Comparison of ENCODE assay signal across 8 cellular contexts in the genomic region with DNA sequence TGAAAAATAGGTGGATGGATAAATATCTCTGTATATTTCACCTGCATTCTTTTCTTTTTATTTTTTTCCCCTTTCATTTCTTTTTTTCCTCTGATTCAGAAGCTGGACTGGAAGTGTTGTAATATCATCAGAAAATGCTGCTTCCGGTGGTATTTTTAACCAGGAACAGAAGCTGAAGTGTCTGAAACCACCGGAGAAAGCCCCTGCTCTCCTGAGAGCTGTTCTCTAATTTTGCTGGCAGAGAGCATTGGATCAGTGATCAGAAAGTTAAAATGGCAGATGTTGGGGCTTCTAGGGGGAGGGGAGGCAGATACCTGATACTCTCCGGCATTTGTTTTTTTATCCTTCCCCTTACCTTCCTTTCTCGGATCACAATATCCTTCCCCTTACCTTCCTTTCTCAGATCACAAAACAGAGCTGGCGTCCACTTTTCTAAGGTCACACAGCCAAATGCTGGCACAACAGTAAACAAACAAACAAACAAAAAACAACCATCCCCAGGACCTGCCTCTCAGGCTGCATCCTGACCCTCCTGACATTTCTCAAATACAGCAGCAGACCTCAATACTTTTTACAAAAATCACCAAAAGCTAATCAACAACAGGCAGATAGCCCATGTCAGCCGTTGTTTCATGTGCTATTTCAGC.
DNase-seq lines count a peak whose midpoint lies in the region; ATAC-seq, FAIRE-seq and TF ChIP-seq lines count a peak whose summit lies in the region.

No MANE protein-coding gene starts in this region.

- peaks cover 12% of the 10 kb centered on the region for H3K9me1 ChIP-seq in IMR-90 (ENCODE audit: insufficient read depth, low read length)

- peak overlapping the region; percentile 95 for H3K27ac Mint-ChIP-seq in stimulated activated naive B cell treated with anti-CD40 and anti-IgM and Interleukin-4, amounts not matched to agents 10 μg/mL and 1 μg/mL and 100 μg/mL, for 72 hours

- peak overlapping the region; percentile 70 for H2AFZ ChIP-seq in IMR-90 (replicated peaks; ENCODE audit: low read length, poor library complexity)

- H3K36me3 ChIP-seq in IMR-90 (ENCODE audit: control insufficient read depth, insufficient read depth, low read length) = no peaks in the 10 kb centered on the region
- no peaks in the 10 kb centered on the region for H3K36me3 ChIP-seq in left ventricle myocardium inferior
- H3K36me3 ChIP-seq in tibial artery = no peaks in the 10 kb centered on the region

- H3K56ac ChIP-seq in IMR-90 (ENCODE audit: extremely low read depth, insufficient read depth, low read length) = peak overlapping the region; percentile 55

- peak overlapping the region; percentile 84 to 92 for H4K8ac ChIP-seq in IMR-90 (ENCODE audit: low read depth in 2 of 2, low read length in 2 of 2)

- no peak for TF ChIP-seq RAD21 in IMR-90 (IDR thresholded peaks at IDR 0.05; ENCODE audit: low read length)

- H3K4me1 ChIP-seq in IMR-90 (ENCODE audit: control insufficient read depth, insufficient read depth, low read length) = peaks cover 28% of the 10 kb centered on the region
- H3K4me1 ChIP-seq in left ventricle myocardium inferior = peaks cover 52% of the 10 kb centered on the region
- H3K4me1 ChIP-seq in tibial artery = peaks cover 0 to 5% (median 2%) of the 10 kb centered on the region in 4 donors

- H3K9ac ChIP-seq in IMR-90 (ENCODE audit: low read depth, low read length) = peak overlapping the region; percentile 24; the same call in 1 of the 2 replicates

- H4K5ac ChIP-seq in IMR-90 (ENCODE audit: low read depth, low read length) = peak overlapping the region; percentile 84

- H3K27me3 ChIP-seq in IMR-90 (ENCODE audit: control insufficient read depth, insufficient read depth, low read length) = no peaks in the 10 kb centered on the region
- H3K27me3 ChIP-seq in left ventricle myocardium inferior (ENCODE audit: low read depth) = no peaks in the 10 kb centered on the region
- H3K27me3 ChIP-seq in tibial artery = peaks cover 0 to 10% of the 10 kb centered on the region in 2 donors

- ATAC-seq in IMR-90 (ENCODE audit: low read depth) = no peak
- ATAC-seq in stimulated activated naive B cell treated with anti-CD40 and anti-IgM and Interleukin-4, amounts not matched to agents 10 μg/mL and 1 μg/mL and 100 μg/mL, for 72 hours (replicated peaks) = peak; percentile 61 to 62

- peak overlapping the region; percentile 88 for H2BK20ac ChIP-seq in IMR-90 (ENCODE audit: low read depth, low read length)

- H3K36me3 Mint-ChIP-seq in stimulated activated naive B cell treated with anti-CD40 and anti-IgM and Interleukin-4, amounts not matched to agents 10 μg/mL and 1 μg/mL and 100 μg/mL, for 72 hours = peaks cover 0 to 5% of the 10 kb centered on the region in 2 donors

- H3K4me3 ChIP-seq in IMR-90 (ENCODE audit: insufficient read depth, low read depth, low read length) = no peak overlapping the region
- H3K4me3 ChIP-seq in left ventricle myocardium inferior = peak overlapping the region; percentile 46
- H3K4me3 ChIP-seq in tibial artery = no peak overlapping the region

- H2AK5ac ChIP-seq in IMR-90 (ENCODE audit: low read depth, low read length) = peak overlapping the region; percentile 66

- peak overlapping the region; percentile 62 to 74 for H3K4me3 Mint-ChIP-seq in stimulated activated naive B cell treated with anti-CD40 and anti-IgM and Interleukin-4, amounts not matched to agents 10 μg/mL and 1 μg/mL and 100 μg/mL, for 72 hours

- no peaks in the 10 kb centered on the region for H3K27me3 Mint-ChIP-seq in stimulated activated naive B cell treated with anti-CD40 and anti-IgM and Interleukin-4, amounts not matched to agents 10 μg/mL and 1 μg/mL and 100 μg/mL, for 72 hours

- peak overlapping the region; percentile 88 for H3K4ac ChIP-seq in IMR-90 (ENCODE audit: low read depth, low read length)

- TF ChIP-seq CTCF in IMR-90 (conservative IDR thresholded peaks at IDR 0.05; ENCODE audit: low read depth, low read length) (no peak), VCaP (conservative IDR thresholded peaks at IDR 0.05) (no peak), left ventricle myocardium inferior (IDR thresholded peaks at IDR 0.05; ENCODE audit: borderline replicate concordance) (no peak), tibial artery (IDR thresholded peaks at IDR 0.05) (no peak)

- H4K20me1 ChIP-seq in IMR-90 (ENCODE audit: insufficient read depth, low read length) = no peaks in the 10 kb centered on the region

- H3K9me3 ChIP-seq in IMR-90 (ENCODE audit: control insufficient read depth, insufficient read depth, low read length) (no peaks in the 10 kb centered on the region), left ventricle myocardium inferior (replicated peaks) (no peaks in the 10 kb centered on the region), tibial artery (no peaks in the 10 kb centered on the region)

- DNase-seq in GM12891 (ENCODE audit: insufficient read length, low spot score) = peak; percentile 30
- DNase-seq in IMR-90 = peak; percentile 49
- DNase-seq in left ventricle myocardium inferior = no peak
- DNase-seq in stimulated activated naive B cell treated with anti-CD40 and anti-IgM and Interleukin-4, amounts not matched to agents 10 μg/mL and 1 μg/mL and 100 μg/mL, for 72 hours = peak; percentile 52
- DNase-seq in SHP77 treated with DMSO at 0.1 percent for 48 hours (lab: John Stamatoyannopoulos, UW) = no peak
- no peak for DNase-seq in tibial artery
- DNase-seq in effector CD8-positive, alpha-beta T cell (lab: John Stamatoyannopoulos, UW) = no peak

- 63% methylated on average over 3 of the region's 6 CpGs; no CpG with 5 or more reads in 1 of the 2 experiments for WGBS in IMR-90 (ENCODE audit: extremely low coverage in 2 of 2, insufficient read length in 1 of 2), 2 experiments

- peak overlapping the region; percentile 93 for H2BK120ac ChIP-seq in IMR-90 (ENCODE audit: low read depth, low read length)

- in situ Hi-C loops in IMR-90 (cut with MboI; ENCODE audit: low sequenced_read_pairs) = no loop called here

- H4K91ac ChIP-seq in IMR-90 (ENCODE audit: insufficient read depth, low read depth, low read length) = peak overlapping the region; percentile 87

- H3K4me1 Mint-ChIP-seq in stimulated activated naive B cell treated with anti-CD40 and anti-IgM and Interleukin-4, amounts not matched to agents 10 μg/mL and 1 μg/mL and 100 μg/mL, for 72 hours = peaks cover 50 to 73% of the 10 kb centered on the region in 2 donors

- no TSS peak for BruUV-seq in IMR-90 (replicated peaks; lab: Mats Ljungman, UMichigan)

- H3K4me2 ChIP-seq in IMR-90 (ENCODE audit: low read depth, low read length) = peak overlapping the region; percentile 20; the same call in 1 of the 2 replicates

- dilution Hi-C loops in IMR-90 (cut with HindIII; ENCODE audit: low sequenced_read_pairs, unreplicated experiment) = no loop called here

- H2BK15ac ChIP-seq in IMR-90 (ENCODE audit: low read depth, low read length) = peak overlapping the region; percentile 92; the same call in 2 of the 3 replicates

- peak overlapping the region; percentile 41 for H3K27ac ChIP-seq in IMR-90 (ENCODE audit: insufficient read depth, low read length)
- H3K27ac ChIP-seq in VCaP = peak overlapping the region; percentile 96
- peak overlapping the region; percentile 82 for H3K27ac ChIP-seq in left ventricle myocardium inferior (replicated peaks)
- H3K27ac ChIP-seq in tibial artery = no peak overlapping the region

- POLR2A ChIA-PET in IMR-90 (lab: Charles Lee; ENCODE audit: unreplicated experiment) = no interaction called here

- peak overlapping the region; percentile 95 for H2BK5ac ChIP-seq in IMR-90 (ENCODE audit: low read depth, low read length, poor library complexity, severe bottlenecking)

- peaks cover 8 to 16% of the 10 kb centered on the region in 2 experiments; a peak in 2 of 4 replicates for H3K79me1 ChIP-seq in IMR-90 (ENCODE audit: low read depth in 1 of 2, low read length in 2 of 2)

- peak overlapping the region; percentile 90 for H3K14ac ChIP-seq in IMR-90 (replicated peaks; ENCODE audit: low read depth, low read length)

- CTCF ChIA-PET in IMR-90 (lab: Yijun Ruan, JAX) = interaction anchor here (0.6 to 1.1 kb wide), 3 partner anchors 16 to 179 kb away, joined by 3 to 5 read pairs (median 3); no protein-coding TSS in a partner anchor

- intact Hi-C loops in IMR-90 (cut with micrococcal nuclease) (loop anchor here (5.0 kb wide), 2 partner anchors 125 to 145 kb away; partner anchors contain the start of gene ZNF217), left ventricle myocardium inferior (cut with micrococcal nuclease) (loop anchor here (10.0 kb wide), 1 partner anchor 142 kb away; the partner anchor contains the start of gene ZNF217), tibial artery (cut with DNase I; ENCODE audit: low total_unique reads) (no loop called here)

- peak overlapping the region; percentile 88 for H3K18ac ChIP-seq in IMR-90 (ENCODE audit: low read depth, low read length)

- H3K23ac ChIP-seq in IMR-90 (ENCODE audit: low read depth, low read length) = peak overlapping the region; percentile 83

- no peak for TF ChIP-seq POLR2A in GM12891 (IDR thresholded peaks at IDR 0.05; ENCODE audit: low read depth, low read length)
- TF ChIP-seq POLR2A in IMR-90 (IDR thresholded peaks at IDR 0.05; ENCODE audit: low read depth, low read length) = no peak

- H3K9me3 Mint-ChIP-seq in stimulated activated naive B cell treated with anti-CD40 and anti-IgM and Interleukin-4, amounts not matched to agents 10 μg/mL and 1 μg/mL and 100 μg/mL, for 72 hours = peaks cover 0 to 5% of the 10 kb centered on the region in 2 donors

- H2AK9ac ChIP-seq in IMR-90 (replicated peaks; ENCODE audit: low read depth, low read length, poor library complexity) = peak overlapping the region; percentile 29

- FAIRE-seq in GM12891 (lab: Jason Lieb, UNC) = peak; percentile 76

TF ChIP-seq in GM12891, 5 proteins besides CTCF, POLR2A, EP300 and RAD21:
- peak; percentile 44; the same call in 1 of the 2 replicates for TF ChIP-seq SPI1 (IDR thresholded peaks at IDR 0.05; ENCODE audit: low read depth, low read length)
- no peak for TF ChIP-seq PAX5 (IDR thresholded peaks at IDR 0.05; ENCODE audit: insufficient read depth, low read length, severe bottlenecking)

TF ChIP-seq in IMR-90, 13 proteins besides CTCF, POLR2A, EP300 and RAD21:
- 0 out of 2 replicates have a peak, but pooled peaks have one; percentile 12 for TF ChIP-seq CEBPB (IDR thresholded peaks at IDR 0.05; ENCODE audit: low read depth, low read length)
- no peak for TF ChIP-seq SMC3 (IDR thresholded peaks at IDR 0.05; ENCODE audit: low read depth, low read length)

Comparison
In these comparisons a context has a peak if more than half of its experiments do, and no peak if none do; other contexts are left out.
1. DNase-seq: peak in GM12891 (single experiment), IMR-90 (single experiment) and stimulated activated naive B cell treated with anti-CD40 and anti-IgM and Interleukin-4, amounts not matched to agents 10 μg/mL and 1 μg/mL and 100 μg/mL, for 72 hours (single experiment); none in left ventricle myocardium inferior (single experiment), SHP77 treated with DMSO at 0.1 percent for 48 hours (single experiment), tibial artery (0 of 2) and effector CD8-positive, alpha-beta T cell (single experiment).
2. H3K27ac ChIP-seq: peak in IMR-90 (single experiment), VCaP (single experiment) and left ventricle myocardium inferior (single experiment); none in tibial artery (0 of 2).